ENCODE assay signal across 14 cellular contexts in genomic region chr18:3153107-3153704, GRCh38.
A peak's percentile ranks its signal among the peaks of the same experiment; 100 is the strongest.
DNase-seq lines count a peak whose midpoint lies in the region; ATAC-seq, FAIRE-seq and TF ChIP-seq lines count a peak whose summit lies in the region.
"Had no signal": no experiment of that assay in that cellular context is flagged by ENCODE, and none has a peak within 500 bp of the region (broad histone marks: within the 10 kb centered on the region; RNA-seq: fewer than 3 reads in every experiment).

No MANE protein-coding gene starts in this region.

- peak; percentile 71 for ATAC-seq in GM19035 (IDR thresholded peaks at IDR 0.05; ENCODE audit: unreplicated experiment)
- ATAC-seq in HG02763 (IDR thresholded peaks at IDR 0.05; ENCODE audit: unreplicated experiment), result peak; percentile 74
- no peak for ATAC-seq in psoas muscle
- ATAC-seq in foreskin keratinocyte, result no peak
- ATAC-seq: activated CD8-positive, alpha-beta T cell treated with anti-CD3 and anti-CD28 coated beads for 36 hours; CD8-positive, alpha-beta T cell had no signal

- DNase-seq in SW480 (ENCODE audit: low spot score) (peak; percentile 21), psoas muscle (no peak), GM12892 (ENCODE audit: insufficient read length) (no peak), SJCRH30 (no peak), NCI-H510A (lab: John Stamatoyannopoulos, UW) (no peak), foreskin keratinocyte (no peak)
- DNase-seq: activated CD8-positive, alpha-beta T cell treated with anti-CD3 and anti-CD28 coated beads for 36 hours; brain microvascular endothelial cell; CD8-positive, alpha-beta T cell; foreskin melanocyte; NCI-H1694 had no signal

- no peak overlapping the region for H3K4me3 ChIP-seq in psoas muscle
- no peak overlapping the region for H3K4me3 ChIP-seq in SJCRH30
- H3K4me3 ChIP-seq: SJSA1 had no signal

- FAIRE-seq in GM12892 (lab: Jason Lieb, UNC), result no peak

- TF ChIP-seq CTCF in psoas muscle (IDR thresholded peaks at IDR 0.05), result no peak
- TF ChIP-seq CTCF in foreskin keratinocyte (conservative IDR thresholded peaks at IDR 0.05), result no peak

- no peak for TF ChIP-seq POLR2A in GM12892 (IDR thresholded peaks at IDR 0.05; ENCODE audit: low read depth, low read length)

- intact Hi-C loops in psoas muscle (cut with DNase I), result loop anchor here in 1 of 2 donors (5.0 kb wide), 1 partner anchor 89 kb away; no protein-coding TSS in a partner anchor

- H3K27ac ChIP-seq in psoas muscle (peak overlapping the region; percentile 2), SJCRH30 (no peak overlapping the region), foreskin keratinocyte (no peak overlapping the region)
- H3K27ac ChIP-seq: brain microvascular endothelial cell, SJSA1 had no signal

- H3K4me1 ChIP-seq in psoas muscle (peaks cover 12% of the 10 kb centered on the region), SJCRH30 (peaks cover 9% of the 10 kb centered on the region), foreskin keratinocyte (no peaks in the 10 kb centered on the region)
- H3K4me1 ChIP-seq: SJSA1 had no signal

- H3K36me3 ChIP-seq in psoas muscle (ENCODE audit: insufficient read depth in 1 of 2, low read depth in 1 of 2), result peaks cover 0 to 69% of the 10 kb centered on the region in 2 donors
- H3K36me3 ChIP-seq in SJCRH30, result no peaks in the 10 kb centered on the region
- H3K36me3 ChIP-seq: brain microvascular endothelial cell, SJSA1 had no signal

- 82 to 86% (median 85%) methylated on average over 8 of the region's 8 CpGs for WGBS in psoas muscle, 3 donors

- H3K27me3 ChIP-seq in psoas muscle (ENCODE audit: insufficient read depth in 3 of 3, low read length in 2 of 3) (no peaks in the 10 kb centered on the region), SJCRH30 (no peaks in the 10 kb centered on the region), foreskin keratinocyte (no peaks in the 10 kb centered on the region)
- H3K27me3 ChIP-seq: brain microvascular endothelial cell, SJSA1 had no signal

- H3K9me3 ChIP-seq in psoas muscle, result no peaks in the 10 kb centered on the region
- H3K9me3 ChIP-seq in SJCRH30 (replicated peaks), result no peaks in the 10 kb centered on the region
- H3K9me3 ChIP-seq: SJSA1 had no signal

Comparison
In these comparisons a context has a peak if more than half of its experiments do, and no peak if none do; other contexts are left out.
1. ATAC-seq: peak in GM19035 (single experiment) and HG02763 (single experiment); none in psoas muscle (0 of 4) and foreskin keratinocyte (single experiment).